In genomic region chr5:17379188-17379951, GRCh38 we compare ENCODE assay signal across 13 cellular contexts.
DNase-seq lines count a peak whose midpoint lies in the region; ATAC-seq and TF ChIP-seq lines count a peak whose summit lies in the region.
"Had no signal": no experiment of that assay in that cellular context is flagged by ENCODE, and none has a peak within 500 bp of the region (broad histone marks: within the 10 kb centered on the region; RNA-seq: fewer than 3 reads in every experiment).

No MANE protein-coding gene starts in this region.

- no TSS peak for BruUV-seq in mammary epithelial cell (replicated peaks; lab: Mats Ljungman, UMichigan)

- peaks cover 17% of the 10 kb centered on the region for H3K4me1 ChIP-seq in mammary epithelial cell (ENCODE audit: insufficient read depth, low read length)
- no peaks in the 10 kb centered on the region for H3K4me1 ChIP-seq in vagina

- H2AFZ ChIP-seq in mammary epithelial cell (ENCODE audit: low read depth, low read length) = no peak overlapping the region

- intact Hi-C loops in mammary epithelial cell (cut with micrococcal nuclease) = no loop called here
- intact Hi-C loops in vagina (cut with DNase I) = no loop called here

- CTCF ChIA-PET in mammary epithelial cell (lab: Charles Lee; ENCODE audit: low non-redundant PET) = no interaction called here

- no peak overlapping the region for H3K4me2 ChIP-seq in mammary epithelial cell (ENCODE audit: insufficient read depth, low read depth, low read length)

- H3K9ac ChIP-seq in mammary epithelial cell (ENCODE audit: insufficient read depth, low read length) = no peak overlapping the region

- ATAC-seq in HG03469 (IDR thresholded peaks at IDR 0.05; ENCODE audit: unreplicated experiment) = no peak
- ATAC-seq in GM19395 (IDR thresholded peaks at IDR 0.05; ENCODE audit: unreplicated experiment) = no peak
- ATAC-seq: naive thymus-derived CD8-positive, alpha-beta T cell had no signal

- H3K36me3 ChIP-seq in mammary epithelial cell (ENCODE audit: insufficient read depth, low read length) (no peaks in the 10 kb centered on the region), vagina (no peaks in the 10 kb centered on the region)
- H3K36me3 ChIP-seq: cardiac muscle cell had no signal

- no peaks in the 10 kb centered on the region for H4K20me1 ChIP-seq in mammary epithelial cell (ENCODE audit: insufficient read depth, low read length)

- TF ChIP-seq CTCF in mammary epithelial cell (conservative IDR thresholded peaks at IDR 0.05 in 1 of 2, IDR thresholded peaks at IDR 0.05 in 1 of 2; ENCODE audit: extremely low read depth in 1 of 2, insufficient read depth in 1 of 2, low read depth in 1 of 2, low read length in 2 of 2) (no peak), vagina (IDR thresholded peaks at IDR 0.05) (no peak)

- no peaks in the 10 kb centered on the region for H3K79me2 ChIP-seq in mammary epithelial cell (ENCODE audit: insufficient read depth, low read length)

- in situ Hi-C loops in mammary epithelial cell (cut with MboI; ENCODE audit: low sequenced_read_pairs in 2 of 2) = no loop called here

- H3K27ac ChIP-seq in mammary epithelial cell (ENCODE audit: insufficient read depth, low read depth, low read length) (no peak overlapping the region), vagina (peak overlapping the region; percentile 1)
- H3K27ac ChIP-seq: cardiac muscle cell had no signal

- H3K9me3 ChIP-seq in mammary epithelial cell (replicated peaks; ENCODE audit: insufficient read depth, low read length) = no peaks in the 10 kb centered on the region
- H3K9me3 ChIP-seq in vagina = no peaks in the 10 kb centered on the region

- peak; percentile 25 to 63 for DNase-seq in NCI-H524 (lab: John Stamatoyannopoulos, UW)
- no peak for DNase-seq in NCI-H524 treated with DMSO at 0.1 percent for 48 hours (lab: John Stamatoyannopoulos, UW)
- peak; percentile 92 for DNase-seq in NCI-H748 (lab: John Stamatoyannopoulos, UW; ENCODE audit: unreplicated experiment)
- peak; percentile 45 for DNase-seq in mammary epithelial cell
- DNase-seq in vagina (ENCODE audit: extremely low spot score in 2 of 2) = no peak
- DNase-seq in stimulated activated CD4-positive, alpha-beta T cell treated with anti-CD3 and anti-CD28 coated beads, Interleukin-12 subunit alpha, Interleukin-12 subunit beta, amount 100 ng/mL, for 4 hours = no peak
- DNase-seq: activated T-cell treated with anti-CD3 and anti-CD28 coated beads, Interleukin-2, amount 50 U/mL, for 24 hours; erythroblast; naive thymus-derived CD8-positive, alpha-beta T cell; stimulated activated CD8-positive, alpha-beta memory T cell treated with anti-CD3 and anti-CD28 coated beads, Interleukin-4, amount 100 ng/mL, for 48 hours had no signal

- TF ChIP-seq POLR2A in vagina (IDR thresholded peaks at IDR 0.05) = no peak

- no peaks in the 10 kb centered on the region for H3K27me3 ChIP-seq in mammary epithelial cell (ENCODE audit: insufficient read depth, low read length)
- no peaks in the 10 kb centered on the region for H3K27me3 ChIP-seq in vagina
- H3K27me3 ChIP-seq: cardiac muscle cell had no signal

- H3K4me3 ChIP-seq in mammary epithelial cell (replicated peaks in 1 of 3; ENCODE audit: insufficient read depth in 1 of 3, low read depth in 2 of 3, low read length in 3 of 3) (no peak overlapping the region), vagina (no peak overlapping the region)
- H3K4me3 ChIP-seq: cardiac muscle cell had no signal

- dilution Hi-C loops in mammary epithelial cell (cut with HindIII; ENCODE audit: low sequenced_read_pairs) = no loop called here

- 26% methylated on average over 6 of the region's 6 CpGs for WGBS in mammary epithelial cell (ENCODE audit: low coverage, missing lambda C conversion rate)

Comparison
In these comparisons a context has a peak if more than half of its experiments do, and no peak if none do; other contexts are left out.
1. DNase-seq: peak in NCI-H524 (2 of 2), NCI-H748 (single experiment) and mammary epithelial cell (single experiment); none in NCI-H524 treated with DMSO at 0.1 percent for 48 hours (single experiment), vagina (0 of 2) and stimulated activated CD4-positive, alpha-beta T cell treated with anti-CD3 and anti-CD28 coated beads, Interleukin-12 subunit alpha, Interleukin-12 subunit beta, amount 100 ng/mL, for 4 hours (single experiment).